In the genomic region with DNA sequence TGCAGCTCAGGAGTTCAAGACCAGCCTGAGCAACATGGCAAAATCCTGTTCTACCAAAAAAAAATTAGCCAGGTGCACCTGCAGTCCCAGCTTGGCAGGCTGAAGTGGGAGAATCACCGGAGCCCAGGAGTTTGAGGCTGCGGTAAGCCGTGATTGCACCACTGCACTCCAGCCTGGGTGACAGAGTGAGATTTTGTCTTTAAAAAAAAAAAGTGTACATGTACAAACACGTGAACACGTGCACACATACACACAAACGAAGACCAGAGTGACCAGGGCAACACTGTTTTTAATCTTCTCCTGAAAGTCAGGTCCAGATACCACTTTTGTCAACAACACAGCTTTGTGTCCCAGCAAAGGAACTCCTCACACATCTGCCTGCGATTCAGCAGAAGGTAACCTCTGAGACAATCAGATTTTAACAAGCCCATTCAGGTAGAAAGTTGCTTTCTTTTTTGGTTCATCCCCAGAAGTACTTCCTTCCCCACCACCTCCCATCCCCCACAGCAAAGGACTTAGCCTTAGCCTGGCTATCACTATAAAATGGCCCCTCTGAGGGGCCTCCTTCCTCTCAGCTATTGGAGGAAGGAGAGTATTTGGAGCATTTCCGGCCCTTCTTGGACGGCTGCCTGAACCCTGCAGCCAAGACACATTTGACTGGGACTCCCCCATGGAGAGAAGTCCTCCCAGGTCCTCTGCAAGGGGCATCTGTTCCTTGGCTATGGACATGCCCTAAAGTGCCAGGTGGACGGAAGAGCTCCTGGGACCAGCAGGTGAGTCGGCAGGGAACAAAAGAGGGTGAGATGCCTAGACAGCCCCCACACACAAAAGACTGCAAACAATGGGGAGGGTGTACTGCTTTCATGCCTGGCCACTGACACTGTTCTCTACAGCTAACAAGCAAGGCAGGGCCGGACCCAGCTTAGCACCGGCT, we compare ENCODE assay signal across 8 cellular contexts. TPM values are rescaled to one million over a fixed set of nuclear protein-coding genes. Genes with fewer than 3 reads are reported as not detected.
DNase-seq lines count a peak whose midpoint lies in the region; ATAC-seq and TF ChIP-seq lines count a peak whose summit lies in the region.

No MANE protein-coding gene starts in this region.

- no peaks in the 10 kb centered on the region for H3K36me3 Mint-ChIP-seq in activated T-cell treated with anti-CD3 and anti-CD28 coated beads, Interleukin-2, amount 50 U/mL, for 72 hours (ENCODE audit: insufficient read depth in 2 of 2)

- POLR2A ChIA-PET in GM10248 (lab: Yijun Ruan, JAX), result interaction anchor here (0.7 to 1.4 kb wide), 3 partner anchors 8 to 105 kb away, joined by 3 to 5 read pairs (median 3); a partner anchor contains a TSS

- H3K27ac ChIP-seq in foreskin keratinocyte (no peak overlapping the region), ovary (peak overlapping the region in 1 of 2 donors; percentile 58)

- peak overlapping the region; percentile 25 for H3K4me3 ChIP-seq in ovary

- ATAC-seq in HG02588 (IDR thresholded peaks at IDR 0.05; ENCODE audit: unreplicated experiment), result peak; percentile 39
- peak; percentile 24 to 50 for ATAC-seq in activated T-cell treated with anti-CD3 and anti-CD28 coated beads, Interleukin-2, amount 50 U/mL, for 72 hours (replicated peaks in 1 of 2)
- peak; percentile 48 for ATAC-seq in foreskin keratinocyte
- no peak for ATAC-seq in GM18520 (IDR thresholded peaks at IDR 0.05; ENCODE audit: unreplicated experiment)

- CTCF ChIA-PET in GM10248 (lab: Yijun Ruan, JAX), result interaction anchor here (0.7 to 12.3 kb wide), 15 partner anchors 8 to 83 kb away, joined by 3 to 279 read pairs (median 3); a partner anchor contains a TSS

- no peaks in the 10 kb centered on the region for H3K9me3 ChIP-seq in ovary

- no peak for TF ChIP-seq EP300 in ovary (IDR thresholded peaks at IDR 0.05)

- intact Hi-C loops in ovary (cut with DNase I), result loop anchor here in 1 of 4 donors (10.0 kb wide), 1 partner anchor 52 kb away; a partner anchor contains a TSS

- no peak for TF ChIP-seq POLR2A in ovary (IDR thresholded peaks at IDR 0.05)

- DNase-seq in 8988T (peak; percentile 74), GM10248 (ENCODE audit: extremely low spot score) (peak; percentile 63), NCI-H1105 (lab: John Stamatoyannopoulos, UW) (peak; percentile 27), foreskin keratinocyte (peak in 1 of 2 donors; percentile 51), ovary (peak; percentile 88 to 93 (median 92))
- DNase-seq in activated T-cell treated with anti-CD3 and anti-CD28 coated beads, Interleukin-2, amount 50 U/mL, for 72 hours, result peak; percentile 43 to 48

- peaks cover 100% of the 10 kb centered on the region for H3K4me1 Mint-ChIP-seq in activated T-cell treated with anti-CD3 and anti-CD28 coated beads, Interleukin-2, amount 50 U/mL, for 72 hours (ENCODE audit: low read depth)

- H3K27me3 Mint-ChIP-seq in activated T-cell treated with anti-CD3 and anti-CD28 coated beads, Interleukin-2, amount 50 U/mL, for 72 hours (ENCODE audit: low read depth), result no peaks in the 10 kb centered on the region

- no peaks in the 10 kb centered on the region for H3K27me3 ChIP-seq in foreskin keratinocyte
- no peaks in the 10 kb centered on the region for H3K27me3 ChIP-seq in ovary

- H3K36me3 ChIP-seq in ovary, result no peaks in the 10 kb centered on the region

- peak overlapping the region; percentile 85 for H3K27ac Mint-ChIP-seq in activated T-cell treated with anti-CD3 and anti-CD28 coated beads, Interleukin-2, amount 50 U/mL, for 72 hours

- H3K4me1 ChIP-seq in foreskin keratinocyte, result peaks cover 40% of the 10 kb centered on the region
- H3K4me1 ChIP-seq in ovary (ENCODE audit: insufficient read depth), result peaks cover 67% of the 10 kb centered on the region

- H3K9me3 Mint-ChIP-seq in activated T-cell treated with anti-CD3 and anti-CD28 coated beads, Interleukin-2, amount 50 U/mL, for 72 hours, result no peaks in the 10 kb centered on the region

- TF ChIP-seq CTCF in GM10248 (IDR thresholded peaks at IDR 0.05; ENCODE audit: control extremely low read depth, extremely low read depth, low read depth, missing control alignments) (no peak), foreskin keratinocyte (conservative IDR thresholded peaks at IDR 0.05) (no peak), ovary (IDR thresholded peaks at IDR 0.05) (no peak)

- WGBS in ovary, 3 donors, result 2 to 5% (median 5%) methylated on average over 13 of the region's 13 CpGs

- H3K4me3 Mint-ChIP-seq in activated T-cell treated with anti-CD3 and anti-CD28 coated beads, Interleukin-2, amount 50 U/mL, for 72 hours, result peak overlapping the region; percentile 65 to 77

RNA-seq across cellular contexts. Expression of a gene that starts 9.8 kb away (rescaled TPM):
- 100 to 1,000 TPM; 108 to 109 TPM for total RNA-seq in activated T-cell treated with anti-CD3 and anti-CD28 coated beads, Interleukin-2, amount 50 U/mL, for 72 hours
- total RNA-seq in foreskin keratinocyte (55.3 and 60.4 TPM in 2 replicates), ovary (100 to 1,000 TPM in 6 of 7 donors, 10 to 100 TPM in 1; 73.1 to 212 (median 189) TPM)
- polyA plus RNA-seq in foreskin keratinocyte (31.9 and 32.1 TPM in 2 replicates), ovary (100 to 1,000 TPM in 1 of 2 donors, 10 to 100 TPM in 1; 94.8 to 165 TPM)

RNA-seq across cellular contexts. Expression of a gene that starts 18.2 kb away (rescaled TPM):
- 1 to 10 TPM; 4.8 to 5.5 TPM for total RNA-seq in activated T-cell treated with anti-CD3 and anti-CD28 coated beads, Interleukin-2, amount 50 U/mL, for 72 hours
- total RNA-seq in foreskin keratinocyte (0.51 and 0.63 TPM in 2 replicates), ovary (1 to 10 TPM; 1.4 to 5.3 (median 4.7) TPM)
- polyA plus RNA-seq in foreskin keratinocyte (0.28 TPM in 2 replicates), ovary (1 to 10 TPM; 2.9 to 8.1 TPM)

RNA-seq across cellular contexts. Expression of a gene that starts 54.1 kb away (rescaled TPM):
- 10 to 100 TPM; 30.4 to 30.9 TPM for total RNA-seq in activated T-cell treated with anti-CD3 and anti-CD28 coated beads, Interleukin-2, amount 50 U/mL, for 72 hours
- total RNA-seq in foreskin keratinocyte (33.7 and 35.3 TPM in 2 replicates), ovary (10 to 100 TPM; 13.2 to 23.0 (median 20.1) TPM)
- polyA plus RNA-seq in foreskin keratinocyte (53.1 and 57.4 TPM in 2 replicates), ovary (10 to 100 TPM; 17.5 to 28.1 TPM)
